1 cellular context compared by ENCODE assay signal in the genomic region with DNA sequence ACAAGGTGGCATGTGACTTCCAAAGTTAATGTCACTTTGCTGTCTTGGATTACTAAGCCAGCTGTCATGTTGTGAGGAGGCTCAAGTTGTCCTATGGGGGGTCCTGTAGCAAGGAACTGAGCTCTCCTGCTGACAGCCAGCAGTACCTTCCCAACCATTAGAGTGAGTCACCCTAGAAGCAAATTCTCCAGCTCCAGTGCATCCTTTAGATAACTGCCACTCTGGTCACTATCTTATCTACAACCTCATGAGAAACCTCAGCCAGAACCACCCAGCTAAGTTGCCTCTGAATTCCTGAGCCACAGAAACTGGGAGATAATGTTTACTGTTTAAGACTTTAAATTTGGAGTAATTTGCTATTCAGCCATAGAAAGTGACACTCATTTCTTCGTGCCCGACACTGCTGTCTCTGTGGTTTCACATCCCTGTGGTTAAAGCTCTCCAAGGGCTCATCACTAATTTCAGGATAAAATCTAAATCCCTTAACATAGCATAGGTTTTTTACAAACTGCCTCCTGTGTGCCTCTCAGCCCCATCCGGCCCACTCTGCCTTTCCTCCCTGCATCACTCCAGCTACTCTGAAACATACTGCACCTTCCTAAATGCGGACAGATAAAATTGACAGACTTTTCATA.
TF ChIP-seq lines count a peak whose summit lies in the region.

No MANE protein-coding gene starts in this region.

TF ChIP-seq in K562, 482 proteins besides CTCF, POLR2A, EP300 and RAD21 (continued from another document):
- TF ChIP-seq, protein P1, sequence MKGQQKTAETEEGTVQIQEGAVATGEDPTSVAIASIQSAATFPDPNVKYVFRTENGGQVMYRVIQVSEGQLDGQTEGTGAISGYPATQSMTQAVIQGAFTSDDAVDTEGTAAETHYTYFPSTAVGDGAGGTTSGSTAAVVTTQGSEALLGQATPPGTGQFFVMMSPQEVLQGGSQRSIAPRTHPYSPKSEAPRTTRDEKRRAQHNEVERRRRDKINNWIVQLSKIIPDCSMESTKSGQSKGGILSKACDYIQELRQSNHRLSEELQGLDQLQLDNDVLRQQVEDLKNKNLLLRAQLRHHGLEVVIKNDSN (CRISPR knock-in tag; IDR thresholded peaks at IDR 0.05), result no peak
- TF ChIP-seq JUND (IDR thresholded peaks at IDR 0.05; ENCODE audit: borderline replicate concordance, low read depth, low read length) (peak; percentile 95), JUND (tag; IDR thresholded peaks at IDR 0.05; ENCODE audit: borderline replicate concordance, low read depth, low read length) (peak; percentile 93; the same call in 2 of the 3 replicates), ESRRB (CRISPR knock-in tag; IDR thresholded peaks at IDR 0.05; ENCODE audit: borderline replicate concordance) (no peak), NCOA2 (IDR thresholded peaks at IDR 0.05; ENCODE audit: partially characterized antibody in 2 of 2) (peak in 1 of 2 experiments; percentile 67), CBX2 (IDR thresholded peaks at IDR 0.05; ENCODE audit: insufficient read depth, low read length, poor library complexity, severe bottlenecking) (no peak), ZNF589 (CRISPR knock-in tag; IDR thresholded peaks at IDR 0.05; ENCODE audit: low read depth) (no peak), ZNF444 (CRISPR knock-in tag; IDR thresholded peaks at IDR 0.05) (no peak), NR2C2 (CRISPR knock-in tag; IDR thresholded peaks at IDR 0.05) (no peak), NR2C2 (tag; IDR thresholded peaks at IDR 0.05) (no peak), FOXM1 (IDR thresholded peaks at IDR 0.05; ENCODE audit: low read depth) (peak; percentile 53; the same call in 1 of the 2 replicates), FOXM1 (CRISPR knock-in tag; IDR thresholded peaks at IDR 0.05; ENCODE audit: low read depth) (no peak), CBX8 (IDR thresholded peaks at IDR 0.05; ENCODE audit: borderline replicate concordance, extremely low read depth, low read depth, low read length, poor library complexity, severe bottlenecking) (no peak), MYNN (IDR thresholded peaks at IDR 0.05) (no peak), MYNN (CRISPR knock-in tag; IDR thresholded peaks at IDR 0.05) (no peak), ZFPM2 (CRISPR knock-in tag; IDR thresholded peaks at IDR 0.05) (no peak), NONO (IDR thresholded peaks at IDR 0.05; ENCODE audit: low read depth in 2 of 2, low read length in 1 of 2) (no peak), BDP1 (IDR thresholded peaks at IDR 0.05; ENCODE audit: insufficient read depth, insufficient read length) (no peak), U2AF1 (optimal IDR thresholded peaks at IDR 0.05; ENCODE audit: low read depth, low read length) (no peak), CBFA2T3 (IDR thresholded peaks at IDR 0.05) (peak; percentile 94), KLF16 (IDR thresholded peaks at IDR 0.05) (peak; percentile 87), FUS (optimal IDR thresholded peaks at IDR 0.05; ENCODE audit: low read depth, low read length) (no peak), XRCC3 (IDR thresholded peaks at IDR 0.05) (no peak), BMI1 (IDR thresholded peaks at IDR 0.05; ENCODE audit: low read length) (no peak), CREB1 (IDR thresholded peaks at IDR 0.05) (peak; percentile 37; the same call in 1 of the 2 replicates), CREB1 (CRISPR knock-in tag; IDR thresholded peaks at IDR 0.05) (no peak), FOSL1 (tag; conservative IDR thresholded peaks at IDR 0.05) (peak; percentile 98), DDX20 (tag; IDR thresholded peaks at IDR 0.05; ENCODE audit: low read depth) (no peak), NCOA6 (IDR thresholded peaks at IDR 0.05) (no peak), BRF1 (IDR thresholded peaks at IDR 0.05; ENCODE audit: borderline replicate concordance, extremely low read depth, insufficient read length) (no peak), WHSC1 (IDR thresholded peaks at IDR 0.05; ENCODE audit: low read length) (no peak), BCOR (IDR thresholded peaks at IDR 0.05) (peak; percentile 14; the same call in 1 of the 2 replicates), RCOR1 (IDR thresholded peaks at IDR 0.05; ENCODE audit: borderline replicate concordance in 1 of 2, low read depth in 2 of 2, low read length in 2 of 2) (peak; percentile 65 to 98; a peak in 3 of 4 replicates), ESRRA (IDR thresholded peaks at IDR 0.05; ENCODE audit: borderline replicate concordance, low read depth) (peak; percentile 63; the same call in 1 of the 2 replicates), ZNF197 (CRISPR knock-in tag; IDR thresholded peaks at IDR 0.05; ENCODE audit: low read depth) (no peak), MAFG (tag; conservative IDR thresholded peaks at IDR 0.05) (no peak), CHD1 (IDR thresholded peaks at IDR 0.05; ENCODE audit: low read length) (no peak), XRCC5 (IDR thresholded peaks at IDR 0.05; ENCODE audit: low read depth, low read length) (no peak), NCOR1 (IDR thresholded peaks at IDR 0.05) (peak; percentile 88), HDGF (IDR thresholded peaks at IDR 0.05) (no peak), ATF7 (IDR thresholded peaks at IDR 0.05) (peak; percentile 67), CCAR2 (IDR thresholded peaks at IDR 0.05; ENCODE audit: low read depth, low read length) (no peak), CBX3 (IDR thresholded peaks at IDR 0.05; ENCODE audit: borderline replicate concordance in 1 of 2, low read length in 2 of 2) (no peak), EP400 (IDR thresholded peaks at IDR 0.05) (no peak), RBM14 (IDR thresholded peaks at IDR 0.05; ENCODE audit: borderline replicate concordance, insufficient read depth, low read depth, low read length) (no peak), TCFL5 (CRISPR knock-in tag; conservative IDR thresholded peaks at IDR 0.05) (no peak)
- TF ChIP-seq, protein P2, sequence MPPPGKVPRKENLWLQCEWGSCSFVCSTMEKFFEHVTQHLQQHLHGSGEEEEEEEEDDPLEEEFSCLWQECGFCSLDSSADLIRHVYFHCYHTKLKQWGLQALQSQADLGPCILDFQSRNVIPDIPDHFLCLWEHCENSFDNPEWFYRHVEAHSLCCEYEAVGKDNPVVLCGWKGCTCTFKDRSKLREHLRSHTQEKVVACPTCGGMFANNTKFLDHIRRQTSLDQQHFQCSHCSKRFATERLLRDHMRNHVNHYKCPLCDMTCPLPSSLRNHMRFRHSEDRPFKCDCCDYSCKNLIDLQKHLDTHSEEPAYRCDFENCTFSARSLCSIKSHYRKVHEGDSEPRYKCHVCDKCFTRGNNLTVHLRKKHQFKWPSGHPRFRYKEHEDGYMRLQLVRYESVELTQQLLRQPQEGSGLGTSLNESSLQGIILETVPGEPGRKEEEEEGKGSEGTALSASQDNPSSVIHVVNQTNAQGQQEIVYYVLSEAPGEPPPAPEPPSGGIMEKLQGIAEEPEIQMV (tag; conservative IDR thresholded peaks at IDR 0.05; ENCODE audit: low read depth), result no peak
- TF ChIP-seq, protein P3, sequence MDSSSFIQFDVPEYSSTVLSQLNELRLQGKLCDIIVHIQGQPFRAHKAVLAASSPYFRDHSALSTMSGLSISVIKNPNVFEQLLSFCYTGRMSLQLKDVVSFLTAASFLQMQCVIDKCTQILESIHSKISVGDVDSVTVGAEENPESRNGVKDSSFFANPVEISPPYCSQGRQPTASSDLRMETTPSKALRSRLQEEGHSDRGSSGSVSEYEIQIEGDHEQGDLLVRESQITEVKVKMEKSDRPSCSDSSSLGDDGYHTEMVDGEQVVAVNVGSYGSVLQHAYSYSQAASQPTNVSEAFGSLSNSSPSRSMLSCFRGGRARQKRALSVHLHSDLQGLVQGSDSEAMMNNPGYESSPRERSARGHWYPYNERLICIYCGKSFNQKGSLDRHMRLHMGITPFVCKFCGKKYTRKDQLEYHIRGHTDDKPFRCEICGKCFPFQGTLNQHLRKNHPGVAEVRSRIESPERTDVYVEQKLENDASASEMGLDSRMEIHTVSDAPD (CRISPR knock-in tag; IDR thresholded peaks at IDR 0.05), result no peak
- TF ChIP-seq, protein P4, sequence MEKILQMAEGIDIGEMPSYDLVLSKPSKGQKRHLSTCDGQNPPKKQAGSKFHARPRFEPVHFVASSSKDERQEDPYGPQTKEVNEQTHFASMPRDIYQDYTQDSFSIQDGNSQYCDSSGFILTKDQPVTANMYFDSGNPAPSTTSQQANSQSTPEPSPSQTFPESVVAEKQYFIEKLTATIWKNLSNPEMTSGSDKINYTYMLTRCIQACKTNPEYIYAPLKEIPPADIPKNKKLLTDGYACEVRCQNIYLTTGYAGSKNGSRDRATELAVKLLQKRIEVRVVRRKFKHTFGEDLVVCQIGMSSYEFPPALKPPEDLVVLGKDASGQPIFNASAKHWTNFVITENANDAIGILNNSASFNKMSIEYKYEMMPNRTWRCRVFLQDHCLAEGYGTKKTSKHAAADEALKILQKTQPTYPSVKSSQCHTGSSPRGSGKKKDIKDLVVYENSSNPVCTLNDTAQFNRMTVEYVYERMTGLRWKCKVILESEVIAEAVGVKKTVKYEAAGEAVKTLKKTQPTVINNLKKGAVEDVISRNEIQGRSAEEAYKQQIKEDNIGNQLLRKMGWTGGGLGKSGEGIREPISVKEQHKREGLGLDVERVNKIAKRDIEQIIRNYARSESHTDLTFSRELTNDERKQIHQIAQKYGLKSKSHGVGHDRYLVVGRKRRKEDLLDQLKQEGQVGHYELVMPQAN (IDR thresholded peaks at IDR 0.05; ENCODE audit: borderline replicate concordance), result 0 out of 2 replicates have a peak, but pooled peaks have one; percentile 27
- TF ChIP-seq, protein P5, sequence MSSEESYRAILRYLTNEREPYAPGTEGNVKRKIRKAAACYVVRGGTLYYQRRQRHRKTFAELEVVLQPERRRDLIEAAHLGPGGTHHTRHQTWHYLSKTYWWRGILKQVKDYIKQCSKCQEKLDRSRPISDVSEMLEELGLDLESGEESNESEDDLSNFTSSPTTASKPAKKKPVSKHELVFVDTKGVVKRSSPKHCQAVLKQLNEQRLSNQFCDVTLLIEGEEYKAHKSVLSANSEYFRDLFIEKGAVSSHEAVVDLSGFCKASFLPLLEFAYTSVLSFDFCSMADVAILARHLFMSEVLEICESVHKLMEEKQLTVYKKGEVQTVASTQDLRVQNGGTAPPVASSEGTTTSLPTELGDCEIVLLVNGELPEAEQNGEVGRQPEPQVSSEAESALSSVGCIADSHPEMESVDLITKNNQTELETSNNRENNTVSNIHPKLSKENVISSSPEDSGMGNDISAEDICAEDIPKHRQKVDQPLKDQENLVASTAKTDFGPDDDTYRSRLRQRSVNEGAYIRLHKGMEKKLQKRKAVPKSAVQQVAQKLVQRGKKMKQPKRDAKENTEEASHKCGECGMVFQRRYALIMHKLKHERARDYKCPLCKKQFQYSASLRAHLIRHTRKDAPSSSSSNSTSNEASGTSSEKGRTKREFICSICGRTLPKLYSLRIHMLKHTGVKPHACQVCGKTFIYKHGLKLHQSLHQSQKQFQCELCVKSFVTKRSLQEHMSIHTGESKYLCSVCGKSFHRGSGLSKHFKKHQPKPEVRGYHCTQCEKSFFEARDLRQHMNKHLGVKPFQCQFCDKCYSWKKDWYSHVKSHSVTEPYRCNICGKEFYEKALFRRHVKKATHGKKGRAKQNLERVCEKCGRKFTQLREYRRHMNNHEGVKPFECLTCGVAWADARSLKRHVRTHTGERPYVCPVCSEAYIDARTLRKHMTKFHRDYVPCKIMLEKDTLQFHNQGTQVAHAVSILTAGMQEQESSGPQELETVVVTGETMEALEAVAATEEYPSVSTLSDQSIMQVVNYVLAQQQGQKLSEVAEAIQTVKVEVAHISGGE (CRISPR knock-in tag; IDR thresholded peaks at IDR 0.05), result 0 out of 6 replicates have a peak, but pooled peaks of 1 of the 3 experiments have one; percentile 39
- TF ChIP-seq, protein P6, sequence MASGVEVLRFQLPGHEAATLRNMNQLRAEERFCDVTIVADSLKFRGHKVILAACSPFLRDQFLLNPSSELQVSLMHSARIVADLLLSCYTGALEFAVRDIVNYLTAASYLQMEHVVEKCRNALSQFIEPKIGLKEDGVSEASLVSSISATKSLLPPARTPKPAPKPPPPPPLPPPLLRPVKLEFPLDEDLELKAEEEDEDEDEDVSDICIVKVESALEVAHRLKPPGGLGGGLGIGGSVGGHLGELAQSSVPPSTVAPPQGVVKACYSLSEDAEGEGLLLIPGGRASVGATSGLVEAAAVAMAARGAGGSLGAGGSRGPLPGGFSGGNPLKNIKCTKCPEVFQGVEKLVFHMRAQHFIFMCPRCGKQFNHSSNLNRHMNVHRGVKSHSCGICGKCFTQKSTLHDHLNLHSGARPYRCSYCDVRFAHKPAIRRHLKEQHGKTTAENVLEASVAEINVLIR (CRISPR knock-in tag; IDR thresholded peaks at IDR 0.05), result no peak
- TF ChIP-seq, protein P7, sequence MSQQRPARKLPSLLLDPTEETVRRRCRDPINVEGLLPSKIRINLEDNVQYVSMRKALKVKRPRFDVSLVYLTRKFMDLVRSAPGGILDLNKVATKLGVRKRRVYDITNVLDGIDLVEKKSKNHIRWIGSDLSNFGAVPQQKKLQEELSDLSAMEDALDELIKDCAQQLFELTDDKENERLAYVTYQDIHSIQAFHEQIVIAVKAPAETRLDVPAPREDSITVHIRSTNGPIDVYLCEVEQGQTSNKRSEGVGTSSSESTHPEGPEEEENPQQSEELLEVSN (IDR thresholded peaks at IDR 0.05; ENCODE audit: borderline replicate concordance in 1 of 2, extremely low read depth in 1 of 2, insufficient read depth in 1 of 2, insufficient read length in 1 of 2, low read depth in 1 of 2, low read length in 1 of 2, poor library complexity in 1 of 2, severe bottlenecking in 1 of 2), result no peak
TF ChIP-seq in K562: peak in this region for 81.
